Comparison of ENCODE assay signal across 24 cellular contexts in the genomic region with DNA sequence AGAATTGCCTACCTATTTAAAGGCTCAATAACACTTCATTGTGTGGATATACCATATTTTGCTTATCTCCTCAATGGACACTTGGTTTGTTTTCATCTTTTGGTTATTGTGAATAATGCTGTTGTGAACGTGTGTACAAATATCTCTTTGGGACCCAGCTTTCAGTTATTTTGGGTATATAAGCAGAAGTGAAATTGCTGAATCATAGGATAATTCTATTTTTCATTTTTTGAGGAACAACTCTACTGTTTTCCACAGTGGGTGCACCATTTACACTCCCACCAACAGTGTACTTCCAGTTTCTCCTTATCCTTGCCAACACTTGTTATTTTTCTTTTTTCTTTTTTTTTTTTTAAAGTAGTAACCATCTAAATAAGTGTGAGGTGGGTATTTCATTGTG. TPM values are rescaled to one million over a fixed set of nuclear protein-coding genes. Genes with fewer than 3 reads are reported as not detected.
DNase-seq lines count a peak whose midpoint lies in the region; FAIRE-seq and TF ChIP-seq lines count a peak whose summit lies in the region.
"Had no signal": no experiment of that assay in that cellular context is flagged by ENCODE, and none has a peak within 500 bp of the region (broad histone marks: within the 10 kb centered on the region; RNA-seq: fewer than 3 reads in every experiment).

No MANE protein-coding gene starts in this region.

- H3K27me3 ChIP-seq in astrocyte (ENCODE audit: insufficient read depth, low read length) = no peaks in the 10 kb centered on the region
- H3K27me3 ChIP-seq in H7 (ENCODE audit: control insufficient read depth, insufficient read depth, low read length) = no peaks in the 10 kb centered on the region
- H3K27me3 ChIP-seq: SJSA1 had no signal

- H3K9ac ChIP-seq in astrocyte (ENCODE audit: low read length) = no peak overlapping the region
- H3K9ac ChIP-seq: GM23248 had no signal

- FAIRE-seq in GM12891 (lab: Jason Lieb, UNC) (peak; percentile 13), astrocyte (lab: Jason Lieb, UNC) (peak; percentile 34), GM12892 (lab: Jason Lieb, UNC) (no peak)

- peaks cover 3% of the 10 kb centered on the region for H3K9me3 Mint-ChIP-seq in astrocyte (ENCODE audit: unreplicated experiment)

- no peak overlapping the region for H3K27ac Mint-ChIP-seq in astrocyte (ENCODE audit: unreplicated experiment)
- H3K27ac Mint-ChIP-seq: CD4-positive, CD25-positive, alpha-beta regulatory T cell; HFFc6 had no signal

- H2AFZ ChIP-seq in astrocyte (ENCODE audit: low read depth, low read length) = no peak overlapping the region
- H2AFZ ChIP-seq: GM23248 had no signal

- no peaks in the 10 kb centered on the region for H3K4me1 ChIP-seq in astrocyte (ENCODE audit: insufficient read depth, low read length)
- H3K4me1 ChIP-seq: SJSA1 had no signal

- TF ChIP-seq CTCF in astrocyte (IDR thresholded peaks at IDR 0.05; ENCODE audit: insufficient read depth, low read depth, low read length) = no peak

- H3K79me2 ChIP-seq in astrocyte (ENCODE audit: insufficient read depth, low read length) = peaks cover 23% of the 10 kb centered on the region

- H3K4me1 Mint-ChIP-seq in astrocyte (ENCODE audit: low read depth, unreplicated experiment) = peaks cover 2% of the 10 kb centered on the region

- in situ Hi-C loops in ACHN (cut with HindIII; ENCODE audit: low pct_ligation_motif_present, low pct_unique_long_range_greater_than_20kb, low sequenced_read_pairs) = no loop called here

- H3K27me3 Mint-ChIP-seq in astrocyte (ENCODE audit: low read depth, unreplicated experiment) = no peaks in the 10 kb centered on the region
- H3K27me3 Mint-ChIP-seq: CD4-positive, CD25-positive, alpha-beta regulatory T cell had no signal

- H3K4me3 Mint-ChIP-seq in astrocyte (ENCODE audit: unreplicated experiment) = no peak overlapping the region
- H3K4me3 Mint-ChIP-seq: HFFc6 had no signal

- no peaks in the 10 kb centered on the region for H3K9me3 ChIP-seq in astrocyte (ENCODE audit: insufficient read depth, low read depth, low read length)
- H3K9me3 ChIP-seq: HAP-1, SJSA1 had no signal

- TF ChIP-seq POLR2A in GM12891 (IDR thresholded peaks at IDR 0.05; ENCODE audit: low read depth, low read length) (no peak), GM12892 (IDR thresholded peaks at IDR 0.05; ENCODE audit: low read depth, low read length) (no peak)

- H3K27ac ChIP-seq in astrocyte (ENCODE audit: low read depth, low read length) = no peak overlapping the region
- H3K27ac ChIP-seq: GM23248, SJSA1 had no signal

- H3K36me3 Mint-ChIP-seq in astrocyte (ENCODE audit: low read depth, unreplicated experiment) = peaks cover 8% of the 10 kb centered on the region

- H3K4me3 ChIP-seq in astrocyte (ENCODE audit: insufficient read depth, low read depth, low read length) (no peak overlapping the region), H7 (ENCODE audit: insufficient read depth, low read depth, low read length) (no peak overlapping the region)
- H3K4me3 ChIP-seq: GM23248, HAP-1, SJSA1 had no signal

- H3K36me3 ChIP-seq in astrocyte (ENCODE audit: insufficient read depth, low read length) = no peaks in the 10 kb centered on the region
- H3K36me3 ChIP-seq in H7 (replicated peaks; ENCODE audit: control insufficient read depth, insufficient read depth, low read length) = no peaks in the 10 kb centered on the region
- H3K36me3 ChIP-seq: HAP-1, SJSA1 had no signal

- H4K20me1 ChIP-seq in astrocyte (ENCODE audit: insufficient read depth, low read length) = peaks cover 16% of the 10 kb centered on the region

- no peak overlapping the region for H3K4me2 ChIP-seq in astrocyte (ENCODE audit: low read length)

- DNase-seq in CD1c-positive myeloid dendritic cell (ENCODE audit: extremely low spot score) = peak; percentile 44
- no peak for DNase-seq in GM12891 (ENCODE audit: insufficient read length, low spot score)
- DNase-seq in MV-4-11 (lab: John Stamatoyannopoulos, UW) = peak; percentile 66
- no peak for DNase-seq in astrocyte (ENCODE audit: low read depth)
- no peak for DNase-seq in GM12892 (ENCODE audit: insufficient read length)
- DNase-seq in H7 = no peak
- no peak for DNase-seq in ACHN
- DNase-seq: CD4-positive, CD25-positive, alpha-beta regulatory T cell; DMS153; GM23248; HFFc6; IMR-90; NCI-H1092; NCI-H1417 treated with DMSO at 0.1 percent for 48 hours; NCI-H1694 treated with DMSO at 0.1 percent for 48 hours; NCI-H2081; NCI-H2171; NCI-H226; NCI-H510A; NCI-H69; PC-3; T-helper 2 cell had no signal

TF ChIP-seq in GM12891, 5 proteins besides CTCF, POLR2A, EP300 and RAD21:
- TF ChIP-seq POLR2AphosphoS5 (IDR thresholded peaks at IDR 0.05; ENCODE audit: low read depth, low read length) (no peak), SPI1 (IDR thresholded peaks at IDR 0.05; ENCODE audit: low read depth, low read length) (0 out of 2 replicates have a peak, but pooled peaks have one; percentile 23)

RNA-seq across cellular contexts. Expression of gene PTPN4, which starts 29.0 kb away (rescaled TPM):
- polyA plus RNA-seq in GM12891 (2012; ENCODE audit: low read depth, missing spikeins) = 6.3 TPM
- 37.9 and 38.2 TPM in 2 replicates for total RNA-seq in astrocyte
- polyA plus RNA-seq in GM12892 (2012; ENCODE audit: missing spikeins) = 9.9 TPM
- 39.4 and 41.6 TPM in 2 replicates for total RNA-seq in H7 (2014; rRNA removed; shearing (Covaris generic))

Comparison
In these comparisons a context has a peak if more than half of its experiments do, and no peak if none do; other contexts are left out.
1. DNase-seq: peak in CD1c-positive myeloid dendritic cell (single experiment) and MV-4-11 (single experiment); none in GM12891 (single experiment), astrocyte (single experiment), GM12892 (single experiment), H7 (single experiment) and ACHN (single experiment).